ENCODE assay signal across 24 cellular contexts in the genomic region with DNA sequence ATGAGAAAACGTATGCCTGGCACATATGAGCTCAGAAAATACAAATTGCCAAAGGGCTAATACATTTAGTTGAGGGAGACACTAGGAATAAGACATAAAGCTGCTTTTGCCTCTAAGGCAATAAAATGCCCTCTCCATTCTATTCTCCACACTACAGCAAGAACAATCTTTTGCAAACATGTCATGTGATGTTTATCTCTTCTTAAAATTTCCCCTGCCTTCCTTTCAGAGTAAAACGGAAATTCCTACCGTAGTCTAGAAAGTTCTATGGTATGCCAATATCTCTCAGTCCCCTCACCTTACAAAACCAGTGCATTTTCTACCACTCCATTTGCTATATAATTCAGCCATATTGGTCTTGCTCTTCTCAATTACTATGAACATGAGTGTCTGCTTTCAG. TPM values are rescaled to one million over a fixed set of nuclear protein-coding genes. Genes with fewer than 3 reads are reported as not detected.
A peak's percentile ranks its signal among the peaks of the same experiment; 100 is the strongest.
DNase-seq lines count a peak whose midpoint lies in the region; ATAC-seq, FAIRE-seq and TF ChIP-seq lines count a peak whose summit lies in the region.
"Had no signal": no experiment of that assay in that cellular context is flagged by ENCODE, and none has a peak within 500 bp of the region (broad histone marks: within the 10 kb centered on the region; RNA-seq: fewer than 3 reads in every experiment).

No MANE protein-coding gene starts in this region.

- no peak overlapping the region for H3K4me3 ChIP-seq in endothelial cell of umbilical vein (replicated peaks in 1 of 3; ENCODE audit: insufficient read depth in 1 of 3, low read depth in 1 of 3, low read length in 3 of 3)
- no peak overlapping the region for H3K4me3 ChIP-seq in trophoblast cell (ENCODE audit: low read depth, low read length)
- H3K4me3 ChIP-seq: BLaER1, SJSA1 had no signal

- no peak overlapping the region for H4K8ac ChIP-seq in H9 (replicated peaks; ENCODE audit: insufficient read length, low read depth, low read length)
- H4K8ac ChIP-seq in trophoblast cell (ENCODE audit: low read depth, low read length): no peak overlapping the region

- H3K23ac ChIP-seq in H9 (ENCODE audit: insufficient read length, low read depth, low read length) (no peak overlapping the region), trophoblast cell (ENCODE audit: low read length) (no peak overlapping the region)

- no peak for TF ChIP-seq POLR2A in endothelial cell of umbilical vein (IDR thresholded peaks at IDR 0.05; ENCODE audit: low read depth, low read length)

- H2BK20ac ChIP-seq in H9 (ENCODE audit: low read depth, low read length, poor library complexity, severe bottlenecking): no peak overlapping the region

- no peak overlapping the region for H4K12ac ChIP-seq in trophoblast cell (ENCODE audit: low read depth, low read length)

- no peaks in the 10 kb centered on the region for H3K27me3 ChIP-seq in H9 (ENCODE audit: insufficient read depth, low read length)
- H3K27me3 ChIP-seq in endothelial cell of umbilical vein (ENCODE audit: control insufficient read depth in 2 of 2, insufficient read depth in 2 of 2, low read length in 2 of 2): no peaks in the 10 kb centered on the region
- H3K27me3 ChIP-seq in trophoblast cell (ENCODE audit: insufficient read depth, low read length): no peaks in the 10 kb centered on the region
- H3K27me3 ChIP-seq: BLaER1, SJSA1 had no signal

- FAIRE-seq in endothelial cell of umbilical vein (lab: Jason Lieb, UNC): no peak
- FAIRE-seq in D721Med (lab: Jason Lieb, UNC): no peak
- FAIRE-seq: A204.1 had no signal

- no peak overlapping the region for H2BK15ac ChIP-seq in H9 (ENCODE audit: low read depth, low read length)

- no peaks in the 10 kb centered on the region for H3K23me2 ChIP-seq in H9 (ENCODE audit: insufficient read length, low read depth, low read length, poor library complexity, severe bottlenecking)

- H3K9ac ChIP-seq in H9 (ENCODE audit: extremely low read depth, insufficient read length, low read length): no peak overlapping the region
- no peak overlapping the region for H3K9ac ChIP-seq in endothelial cell of umbilical vein (replicated peaks; ENCODE audit: extremely low read depth, insufficient read depth, low read length)
- no peak overlapping the region for H3K9ac ChIP-seq in trophoblast cell (ENCODE audit: low read length)
- H3K9ac ChIP-seq: BLaER1 had no signal

- intact Hi-C loops in activated T-helper 1 cell treated with anti-CD3 and anti-CD28 coated beads, Interleukin-12 subunit alpha, Interleukin-12 subunit beta, Interleukin-2, Interleukin-4 antibody, amounts not matched to agents 30 ng/mL and 10 ng/mL and 1 ng/mL, durations not matched to agents 14 hours and 24 hours and 36 hours (cut with micrococcal nuclease): no loop called here
- intact Hi-C loops in endothelial cell of umbilical vein (cut with micrococcal nuclease): loop anchor here (5.0 kb wide), 1 partner anchor 166 kb away; no protein-coding TSS in a partner anchor

- TF ChIP-seq CTCF in H9 (conservative IDR thresholded peaks at IDR 0.05) (no peak), endothelial cell of umbilical vein (IDR thresholded peaks at IDR 0.05; ENCODE audit: extremely low read depth in 1 of 2, insufficient read depth in 1 of 2, low read depth in 1 of 2, low read length in 2 of 2) (no peak), D721Med (IDR thresholded peaks at IDR 0.05; ENCODE audit: insufficient read depth, missing control alignments) (no peak)

- peaks cover 8 to 14% of the 10 kb centered on the region in 2 experiments; a peak in 4 of 5 replicates for H3K9me3 Mint-ChIP-seq in H9
- H3K9me3 Mint-ChIP-seq in activated T-helper 1 cell treated with anti-CD3 and anti-CD28 coated beads, Interleukin-12 subunit alpha, Interleukin-12 subunit beta, Interleukin-2, Interleukin-4 antibody, amounts not matched to agents 30 ng/mL and 10 ng/mL and 1 ng/mL, durations not matched to agents 14 hours and 24 hours and 36 hours: peaks cover 4% of the 10 kb centered on the region
- H3K9me3 Mint-ChIP-seq in activated T-cell treated with anti-CD3 and anti-CD28 coated beads, Interleukin-2, amount 50 U/mL, for 72 hours: no peaks in the 10 kb centered on the region
- H3K9me3 Mint-ChIP-seq: CD4-positive, CD25-positive, alpha-beta regulatory T cell had no signal

- no peak overlapping the region for H3K56ac ChIP-seq in H9 (ENCODE audit: insufficient read length, low read depth, low read length)

- H2AK5ac ChIP-seq in H9 (ENCODE audit: insufficient read length, low read length) (no peak overlapping the region), trophoblast cell (ENCODE audit: low read length) (no peak overlapping the region)

- H3K4ac ChIP-seq in H9 (ENCODE audit: low read depth, low read length) (no peak overlapping the region), trophoblast cell (ENCODE audit: low read depth, low read length) (no peak overlapping the region)

- peaks cover 1% of the 10 kb centered on the region for H3K27me3 Mint-ChIP-seq in H9 (ENCODE audit: low read depth)
- peaks cover 3% of the 10 kb centered on the region for H3K27me3 Mint-ChIP-seq in activated T-helper 1 cell treated with anti-CD3 and anti-CD28 coated beads, Interleukin-12 subunit alpha, Interleukin-12 subunit beta, Interleukin-2, Interleukin-4 antibody, amounts not matched to agents 30 ng/mL and 10 ng/mL and 1 ng/mL, durations not matched to agents 14 hours and 24 hours and 36 hours (ENCODE audit: insufficient read depth)
- peaks cover 18% of the 10 kb centered on the region for H3K27me3 Mint-ChIP-seq in activated T-cell treated with anti-CD3 and anti-CD28 coated beads, Interleukin-2, amount 50 U/mL, for 72 hours (ENCODE audit: low read depth)

- H3K4me2 ChIP-seq in H9 (ENCODE audit: insufficient read depth, insufficient read length, low read length) (no peak overlapping the region), endothelial cell of umbilical vein (ENCODE audit: insufficient read depth, low read length) (no peak overlapping the region), trophoblast cell (ENCODE audit: low read length) (no peak overlapping the region)
- H3K4me2 ChIP-seq: BLaER1 had no signal

- H3K4me1 Mint-ChIP-seq in H9: peaks cover 27 to 34% of the 10 kb centered on the region in 2 experiments
- peaks cover 43% of the 10 kb centered on the region for H3K4me1 Mint-ChIP-seq in activated T-helper 1 cell treated with anti-CD3 and anti-CD28 coated beads, Interleukin-12 subunit alpha, Interleukin-12 subunit beta, Interleukin-2, Interleukin-4 antibody, amounts not matched to agents 30 ng/mL and 10 ng/mL and 1 ng/mL, durations not matched to agents 14 hours and 24 hours and 36 hours (ENCODE audit: low read depth)
- H3K4me1 Mint-ChIP-seq in activated T-cell treated with anti-CD3 and anti-CD28 coated beads, Interleukin-2, amount 50 U/mL, for 72 hours (ENCODE audit: low read depth): peaks cover 40% of the 10 kb centered on the region

- H3K4me1 ChIP-seq in H9 (ENCODE audit: insufficient read depth, low read length) (peaks cover 1% of the 10 kb centered on the region; the same call in 1 of the 2 replicates), endothelial cell of umbilical vein (ENCODE audit: control insufficient read depth, extremely low read depth, insufficient read depth, low read length) (peaks cover 31% of the 10 kb centered on the region), trophoblast cell (ENCODE audit: control insufficient read depth in 1 of 2, insufficient read depth in 2 of 2, low read length in 2 of 2) (peaks cover 4 to 15% of the 10 kb centered on the region in 2 experiments)

- H3K27ac Mint-ChIP-seq in H9: peak overlapping the region in 2 of 3 experiments; percentile 1 to 37; a peak in 1 of 7 replicates
- peak overlapping the region; percentile 25 for H3K27ac Mint-ChIP-seq in activated T-helper 1 cell treated with anti-CD3 and anti-CD28 coated beads, Interleukin-12 subunit alpha, Interleukin-12 subunit beta, Interleukin-2, Interleukin-4 antibody, amounts not matched to agents 30 ng/mL and 10 ng/mL and 1 ng/mL, durations not matched to agents 14 hours and 24 hours and 36 hours
- no peak overlapping the region for H3K27ac Mint-ChIP-seq in activated T-cell treated with anti-CD3 and anti-CD28 coated beads, Interleukin-2, amount 50 U/mL, for 72 hours

- DNase-seq in H9: no peak
- no peak for DNase-seq in activated T-helper 1 cell treated with anti-CD3 and anti-CD28 coated beads, Interleukin-12 subunit alpha, Interleukin-12 subunit beta, Interleukin-2, Interleukin-4 antibody, amounts not matched to agents 30 ng/mL and 10 ng/mL and 1 ng/mL, durations not matched to agents 14 hours and 24 hours and 36 hours (ENCODE audit: low spot score)
- peak; percentile 41 for DNase-seq in endothelial cell of umbilical vein (ENCODE audit: low read depth, low spot score)
- DNase-seq in trophoblast cell: peak in 1 of 2 donors; percentile 68
- no peak for DNase-seq in D721Med (ENCODE audit: insufficient read length, low spot score)
- no peak for DNase-seq in activated T-cell treated with anti-CD3 and anti-CD28 coated beads, Interleukin-2, amount 50 U/mL, for 72 hours
- no peak for DNase-seq in superior temporal gyrus (ENCODE audit: extremely low spot score)
- DNase-seq: Karpas-422, MV-4-11, NCI-H1105, NCI-H1436 treated with DMSO at 0.1 percent for 48 hours, NCI-H187 treated with DMSO at 0.1 percent for 48 hours, NCI-H446, NCI-H524 treated with DMSO at 0.1 percent for 48 hours, NCI-H774, Right ventricle myocardium superior, RPMI8226 had no signal

- CTCF ChIA-PET in endothelial cell of umbilical vein (lab: Charles Lee): interaction anchor here (0.9 to 3.6 kb wide), 4 partner anchors 33 to 257 kb away, joined by 3 to 32 read pairs (median 3); a partner anchor contains a TSS

- H3K18ac ChIP-seq in H9 (ENCODE audit: insufficient read length, low read depth, low read length): no peak overlapping the region
- H3K18ac ChIP-seq in trophoblast cell (ENCODE audit: low read length): no peak overlapping the region

- H4K5ac ChIP-seq in H9 (ENCODE audit: insufficient read length, low read depth, low read length): no peak overlapping the region

- no peak overlapping the region for H4K91ac ChIP-seq in H9 (ENCODE audit: insufficient read length, low read depth, low read length)
- no peak overlapping the region for H4K91ac ChIP-seq in trophoblast cell (ENCODE audit: low read depth, low read length)

- no peak overlapping the region for H2BK5ac ChIP-seq in H9 (ENCODE audit: insufficient read length, low read length)
- H2BK5ac ChIP-seq in trophoblast cell (ENCODE audit: low read depth, low read length, poor library complexity): no peak overlapping the region

- no peak overlapping the region for H3K14ac ChIP-seq in H9 (ENCODE audit: insufficient read depth, low read length)
- no peak overlapping the region for H3K14ac ChIP-seq in trophoblast cell (ENCODE audit: low read length)

- H3K36me3 ChIP-seq in endothelial cell of umbilical vein (ENCODE audit: control insufficient read depth in 2 of 2, extremely low read depth in 1 of 2, insufficient read depth in 2 of 2, low read length in 2 of 2) (no peaks in the 10 kb centered on the region), trophoblast cell (ENCODE audit: control insufficient read depth in 1 of 2, insufficient read depth in 2 of 2, low read length in 2 of 2) (no peaks in the 10 kb centered on the region)
- H3K36me3 ChIP-seq: BLaER1, SJSA1 had no signal

- H3K36me3 Mint-ChIP-seq in H9 (ENCODE audit: insufficient read depth in 1 of 3, low read depth in 3 of 3): peaks cover 4 to 20% (median 8%) of the 10 kb centered on the region in 3 experiments; a peak in 5 of 7 replicates
- H3K36me3 Mint-ChIP-seq in activated T-helper 1 cell treated with anti-CD3 and anti-CD28 coated beads, Interleukin-12 subunit alpha, Interleukin-12 subunit beta, Interleukin-2, Interleukin-4 antibody, amounts not matched to agents 30 ng/mL and 10 ng/mL and 1 ng/mL, durations not matched to agents 14 hours and 24 hours and 36 hours (ENCODE audit: low read depth): peaks cover 5% of the 10 kb centered on the region
- H3K36me3 Mint-ChIP-seq in activated T-cell treated with anti-CD3 and anti-CD28 coated beads, Interleukin-2, amount 50 U/mL, for 72 hours (ENCODE audit: insufficient read depth in 2 of 2): no peaks in the 10 kb centered on the region
- H3K36me3 Mint-ChIP-seq: CD4-positive, CD25-positive, alpha-beta regulatory T cell had no signal

- H4K20me1 ChIP-seq in H9 (ENCODE audit: control insufficient read depth, insufficient read depth, insufficient read length) (no peaks in the 10 kb centered on the region), endothelial cell of umbilical vein (replicated peaks; ENCODE audit: control insufficient read depth, extremely low read depth, insufficient read depth, low read length) (no peaks in the 10 kb centered on the region)
- H4K20me1 ChIP-seq: BLaER1 had no signal

- H3K27ac ChIP-seq in H9 (ENCODE audit: insufficient read length, low read depth, low read length) (no peak overlapping the region), endothelial cell of umbilical vein (ENCODE audit: insufficient read depth, low read depth, low read length) (no peak overlapping the region), trophoblast cell (ENCODE audit: low read depth, low read length) (peak overlapping the region; percentile 27)
- H3K27ac ChIP-seq: BLaER1, SJSA1 had no signal

- H2AFZ ChIP-seq in H9 (ENCODE audit: low read length) (no peak overlapping the region), endothelial cell of umbilical vein (ENCODE audit: low read depth, low read length) (peak overlapping the region; percentile 72), trophoblast cell (ENCODE audit: insufficient read depth, low read length, poor library complexity) (no peak overlapping the region)

- H3K79me1 ChIP-seq in H9 (ENCODE audit: insufficient read depth, low read depth, low read length, poor library complexity, severe bottlenecking) (no peaks in the 10 kb centered on the region), trophoblast cell (ENCODE audit: low read length) (peaks cover 5% of the 10 kb centered on the region)

- BruUV-seq in endothelial cell of umbilical vein (replicated peaks; lab: Mats Ljungman, UMichigan): no TSS peak

- POLR2A ChIA-PET in endothelial cell of umbilical vein (lab: Charles Lee): no interaction called here

- dilution Hi-C loops in endothelial cell of umbilical vein (cut with MboI; ENCODE audit: extremely low pct_ligation_motif_present, low sequenced_read_pairs): no loop called here

- no CpG with 5 or more reads among the region's 3 CpGs for WGBS in H9 (ENCODE audit: extremely low coverage, insufficient read length, low lambda C conversion rate)
- WGBS in trophoblast cell (ENCODE audit: extremely low coverage, insufficient coverage, insufficient read length): no CpG with 5 or more reads among the region's 3 CpGs

- no peak overlapping the region for H2BK12ac ChIP-seq in H9 (ENCODE audit: insufficient read length, low read depth, low read length)
- no peak overlapping the region for H2BK12ac ChIP-seq in trophoblast cell (ENCODE audit: low read length)

- no peak overlapping the region for H2BK120ac ChIP-seq in H9 (ENCODE audit: low read depth, low read length, poor library complexity, severe bottlenecking)
- H2BK120ac ChIP-seq in trophoblast cell (ENCODE audit: insufficient read depth, low read length, poor library complexity): no peak overlapping the region

- no peak overlapping the region for H3K4me3 Mint-ChIP-seq in H9
- no peak overlapping the region for H3K4me3 Mint-ChIP-seq in activated T-helper 1 cell treated with anti-CD3 and anti-CD28 coated beads, Interleukin-12 subunit alpha, Interleukin-12 subunit beta, Interleukin-2, Interleukin-4 antibody, amounts not matched to agents 30 ng/mL and 10 ng/mL and 1 ng/mL, durations not matched to agents 14 hours and 24 hours and 36 hours
- H3K4me3 Mint-ChIP-seq in activated T-cell treated with anti-CD3 and anti-CD28 coated beads, Interleukin-2, amount 50 U/mL, for 72 hours: peak overlapping the region in 1 of 2 donors; percentile 44
- H3K4me3 Mint-ChIP-seq: CD4-positive, CD25-positive, alpha-beta regulatory T cell had no signal

- H3T11ph ChIP-seq in H9 (ENCODE audit: low read length): no peak overlapping the region

- H3K9me3 ChIP-seq in H9 (ENCODE audit: control insufficient read depth, low read depth, low read length) (no peaks in the 10 kb centered on the region), endothelial cell of umbilical vein (replicated peaks; ENCODE audit: control insufficient read depth, insufficient read depth, low read length) (no peaks in the 10 kb centered on the region), trophoblast cell (ENCODE audit: insufficient read depth, low read depth, low read length) (no peaks in the 10 kb centered on the region)
- H3K9me3 ChIP-seq: BLaER1 had no signal

- H3K9me1 ChIP-seq in endothelial cell of umbilical vein (replicated peaks; ENCODE audit: control insufficient read depth, extremely low read depth, insufficient read depth, low read length): no peaks in the 10 kb centered on the region

- no peak for ATAC-seq in activated T-cell treated with anti-CD3 and anti-CD28 coated beads, Interleukin-2, amount 50 U/mL, for 72 hours (replicated peaks in 1 of 2)

- H3K79me2 ChIP-seq in H9 (ENCODE audit: insufficient read depth, low read length) (no peaks in the 10 kb centered on the region), endothelial cell of umbilical vein (ENCODE audit: control insufficient read depth, insufficient read depth, low read length) (no peaks in the 10 kb centered on the region), trophoblast cell (ENCODE audit: control insufficient read depth, insufficient read depth, low read length, poor library complexity) (no peaks in the 10 kb centered on the region)

RNA-seq across cellular contexts. Expression of a gene that starts 33.1 kb away (rescaled TPM):
- total RNA-seq in H9 (2021): 21.6 and 23.2 TPM in 2 replicates
- 10.4 and 10.7 TPM in 2 replicates for total RNA-seq in activated T-helper 1 cell treated with anti-CD3 and anti-CD28 coated beads, Interleukin-12 subunit alpha, Interleukin-12 subunit beta, Interleukin-2, Interleukin-4 antibody, amounts not matched to agents 30 ng/mL and 10 ng/mL and 1 ng/mL, durations not matched to agents 14 hours and 24 hours and 36 hours
- total RNA-seq in endothelial cell of umbilical vein: 20.8 and 21.4 TPM in 2 replicates
- polyA plus RNA-seq in endothelial cell of umbilical vein: 2.6 and 4.2 TPM in 2 replicates
- polyA plus RNA-seq in endothelial cell of umbilical vein (2011; cell fraction: cytosol; rRNA removed): 4.5 and 4.8 TPM in 2 replicates
- polyA plus RNA-seq in endothelial cell of umbilical vein (2011; cell fraction: nucleus; rRNA removed): 5.7 and 9.9 TPM in 2 replicates
- polyA plus RNA-seq in endothelial cell of umbilical vein (2012): 5.7 and 10.7 TPM in 2 replicates
- polyA minus RNA-seq in endothelial cell of umbilical vein: 4.4 and 4.7 TPM in 2 replicates
- polyA minus RNA-seq in endothelial cell of umbilical vein (2011; cell fraction: cytosol; rRNA and poly(A)+ RNA removed): 5.1 TPM
- polyA minus RNA-seq in endothelial cell of umbilical vein (2011; cell fraction: nucleus; rRNA and poly(A)+ RNA removed): 6.3 and 9.3 TPM in 2 replicates
- polyA plus RNA-seq in trophoblast cell (2013): 13.2 and 14.1 TPM in 2 replicates
- 10 to 100 TPM; 10.8 to 12.7 TPM for total RNA-seq in activated T-cell treated with anti-CD3 and anti-CD28 coated beads, Interleukin-2, amount 50 U/mL, for 72 hours

RNA-seq across cellular contexts. Expression of a gene that starts 33.2 kb away (rescaled TPM):
- not detected in 2 replicates for total RNA-seq in H9 (2021)
- 0.54 and 0.65 TPM in 2 replicates for total RNA-seq in activated T-helper 1 cell treated with anti-CD3 and anti-CD28 coated beads, Interleukin-12 subunit alpha, Interleukin-12 subunit beta, Interleukin-2, Interleukin-4 antibody, amounts not matched to agents 30 ng/mL and 10 ng/mL and 1 ng/mL, durations not matched to agents 14 hours and 24 hours and 36 hours
- total RNA-seq in endothelial cell of umbilical vein: not detected in 2 replicates
- not detected in 2 replicates for polyA plus RNA-seq in endothelial cell of umbilical vein
- 0.08 and 0.16 TPM in 2 replicates for polyA plus RNA-seq in endothelial cell of umbilical vein (2011; cell fraction: cytosol; rRNA removed)
- polyA plus RNA-seq in endothelial cell of umbilical vein (2011; cell fraction: nucleus; rRNA removed): 0.21 TPM in 1 of 2 replicates, not detected in the other
- 0.68 TPM in 1 of 2 replicates, not detected in the other for polyA plus RNA-seq in endothelial cell of umbilical vein (2012)
- polyA minus RNA-seq in endothelial cell of umbilical vein: not detected in 2 replicates
- not detected for polyA minus RNA-seq in endothelial cell of umbilical vein (2011; cell fraction: cytosol; rRNA and poly(A)+ RNA removed)
- not detected in 2 replicates for polyA minus RNA-seq in endothelial cell of umbilical vein (2011; cell fraction: nucleus; rRNA and poly(A)+ RNA removed)
- polyA plus RNA-seq in trophoblast cell (2013): 0.04 and 0.05 TPM in 2 replicates
- total RNA-seq in activated T-cell treated with anti-CD3 and anti-CD28 coated beads, Interleukin-2, amount 50 U/mL, for 72 hours: under 1 TPM in 1 of 2 donors, not detected in 1; 0.23 TPM
- total RNA-seq: CD4-positive, CD25-positive, alpha-beta regulatory T cell; H4; HT-29; M059J; Right ventricle myocardium superior had no signal
